Comparison of ENCODE assay signal across 1 cellular context in the genomic region with DNA sequence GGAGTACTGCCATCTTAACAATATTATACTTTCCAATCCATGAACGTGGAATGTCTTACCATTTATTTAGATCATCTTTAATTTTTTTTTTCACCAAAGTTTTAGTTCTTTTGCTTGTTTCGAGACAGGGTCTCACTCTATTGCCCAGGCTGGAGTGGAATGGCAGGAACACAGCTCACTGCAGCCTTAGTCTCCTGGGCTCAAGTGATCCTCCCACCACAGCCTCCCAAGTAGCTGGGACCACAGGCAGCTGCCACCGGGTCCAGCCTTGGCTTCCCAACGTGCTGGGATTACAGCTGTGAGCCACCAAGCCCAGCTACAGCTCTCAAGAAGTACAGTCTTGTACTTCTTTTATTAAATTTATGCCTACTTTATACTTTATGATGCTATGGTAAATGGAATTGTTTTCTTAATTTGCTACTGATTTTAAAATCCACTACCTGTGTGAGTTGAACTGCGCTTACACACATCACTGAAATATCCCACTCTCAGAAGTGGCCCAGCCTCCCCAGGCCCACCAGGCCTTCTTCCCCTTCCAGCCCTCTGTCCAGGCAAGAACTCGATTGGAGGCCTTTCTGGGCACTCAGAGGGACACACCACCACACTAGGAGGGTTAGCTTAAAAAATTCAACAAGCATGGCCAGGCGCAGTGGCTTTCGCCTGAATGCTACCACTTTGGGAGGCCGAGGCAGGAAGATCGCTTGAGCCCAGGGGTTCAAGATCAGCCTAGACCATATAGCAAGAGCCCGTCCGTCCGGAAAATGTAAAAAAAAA.
TF ChIP-seq lines count a peak whose summit lies in the region.

No MANE protein-coding gene starts in this region.

TF ChIP-seq in HCT116, 20 proteins besides CTCF, POLR2A, EP300 and RAD21 (continued from another document):
- TF ChIP-seq TCF7L2 (IDR thresholded peaks at IDR 0.05; ENCODE audit: borderline replicate concordance, extremely low read depth, insufficient read depth, insufficient read length) (no peak), POLR2AphosphoS5 (IDR thresholded peaks at IDR 0.05; ENCODE audit: low read depth, low read length) (no peak), SRF (IDR thresholded peaks at IDR 0.05; ENCODE audit: low read depth) (no peak), JUND (IDR thresholded peaks at IDR 0.05) (no peak), SP1 (IDR thresholded peaks at IDR 0.05; ENCODE audit: low read depth) (no peak), ZNF274 (IDR thresholded peaks at IDR 0.05; ENCODE audit: low read depth, low read length) (no peak), SIN3A (IDR thresholded peaks at IDR 0.05; ENCODE audit: low read depth) (no peak)
- TF ChIP-seq, protein P1, sequence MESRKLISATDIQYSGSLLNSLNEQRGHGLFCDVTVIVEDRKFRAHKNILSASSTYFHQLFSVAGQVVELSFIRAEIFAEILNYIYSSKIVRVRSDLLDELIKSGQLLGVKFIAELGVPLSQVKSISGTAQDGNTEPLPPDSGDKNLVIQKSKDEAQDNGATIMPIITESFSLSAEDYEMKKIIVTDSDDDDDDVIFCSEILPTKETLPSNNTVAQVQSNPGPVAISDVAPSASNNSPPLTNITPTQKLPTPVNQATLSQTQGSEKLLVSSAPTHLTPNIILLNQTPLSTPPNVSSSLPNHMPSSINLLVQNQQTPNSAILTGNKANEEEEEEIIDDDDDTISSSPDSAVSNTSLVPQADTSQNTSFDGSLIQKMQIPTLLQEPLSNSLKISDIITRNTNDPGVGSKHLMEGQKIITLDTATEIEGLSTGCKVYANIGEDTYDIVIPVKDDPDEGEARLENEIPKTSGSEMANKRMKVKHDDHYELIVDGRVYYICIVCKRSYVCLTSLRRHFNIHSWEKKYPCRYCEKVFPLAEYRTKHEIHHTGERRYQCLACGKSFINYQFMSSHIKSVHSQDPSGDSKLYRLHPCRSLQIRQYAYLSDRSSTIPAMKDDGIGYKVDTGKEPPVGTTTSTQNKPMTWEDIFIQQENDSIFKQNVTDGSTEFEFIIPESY (IDR thresholded peaks at IDR 0.05; ENCODE audit: extremely low read depth, insufficient replicate concordance, low read length): no peak
- TF ChIP-seq, protein P2, sequence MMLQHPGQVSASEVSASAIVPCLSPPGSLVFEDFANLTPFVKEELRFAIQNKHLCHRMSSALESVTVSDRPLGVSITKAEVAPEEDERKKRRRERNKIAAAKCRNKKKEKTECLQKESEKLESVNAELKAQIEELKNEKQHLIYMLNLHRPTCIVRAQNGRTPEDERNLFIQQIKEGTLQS (IDR thresholded peaks at IDR 0.05): no peak
